Comparison of ENCODE assay signal across 19 cellular contexts in genomic region chr14:23864856-23865255, GRCh38.
"Had no signal": no experiment of that assay in that cellular context is flagged by ENCODE, and none has a peak within 500 bp of the region (broad histone marks: within the 10 kb centered on the region; RNA-seq: fewer than 3 reads in every experiment).

No MANE protein-coding gene starts in this region.

- H3K27ac Mint-ChIP-seq: activated CD4-positive, alpha-beta T cell treated with anti-CD3 and anti-CD28 coated beads for 36 hours; activated naive CD4-positive, alpha-beta T cell treated with anti-CD3 and anti-CD28 coated beads, Interleukin-2, amount 50 U/mL, for 72 hours; activated T-helper 1 cell treated with anti-CD3 and anti-CD28 coated beads, Interleukin-12 subunit alpha, Interleukin-12 subunit beta, Interleukin-2, Interleukin-4 antibody, amounts not matched to agents 30 ng/mL and 10 ng/mL and 1 ng/mL, durations not matched to agents 14 hours and 24 hours and 36 hours; dendritic cell treated with granulocyte-macrophage colony-stimulating factor and Interleukin-4, amounts not matched to agents 40 ng/mL and 50 ng/mL, for 4 days; nephron; stimulated activated naive CD8-positive, alpha-beta T cell treated with anti-CD3 and anti-CD28 coated beads, Interleukin-15, amount 100 ng/mL, for 72 hours; WTC11 had no signal

- H3K27me3 Mint-ChIP-seq: dendritic cell treated with granulocyte-macrophage colony-stimulating factor and Interleukin-4, amounts not matched to agents 40 ng/mL and 50 ng/mL, for 4 days had no signal

- H3K27me3 ChIP-seq: adrenal gland, esophagus muscularis mucosa, suprapubic skin, vagina had no signal

- H3K9me3 ChIP-seq: adrenal gland, esophagus muscularis mucosa, suprapubic skin, vagina had no signal

- H3K4me1 ChIP-seq: suprapubic skin, vagina had no signal

- H3K9me3 Mint-ChIP-seq: activated naive CD4-positive, alpha-beta T cell treated with anti-CD3 and anti-CD28 coated beads, Interleukin-2, amount 50 U/mL, for 72 hours; activated T-helper 1 cell treated with anti-CD3 and anti-CD28 coated beads, Interleukin-12 subunit alpha, Interleukin-12 subunit beta, Interleukin-2, Interleukin-4 antibody, amounts not matched to agents 30 ng/mL and 10 ng/mL and 1 ng/mL, durations not matched to agents 14 hours and 24 hours and 36 hours; dendritic cell treated with granulocyte-macrophage colony-stimulating factor and Interleukin-4, amounts not matched to agents 40 ng/mL and 50 ng/mL, for 4 days; nephron; stimulated activated naive CD8-positive, alpha-beta T cell treated with anti-CD3 and anti-CD28 coated beads, Interleukin-15, amount 100 ng/mL, for 72 hours; WTC11 had no signal

- DNase-seq: activated CD4-positive, alpha-beta T cell treated with anti-CD3 and anti-CD28 coated beads for 36 hours; activated CD4-positive, alpha-beta T cell treated with anti-CD3 and anti-CD28 coated beads, Interleukin-2, amount 50 U/mL, for 48 hours; activated gamma-delta T cell treated with Interleukin-2 at 50 U/mL for 16 hours; adrenal gland; effector memory CD4-positive, alpha-beta T cell; nucleus accumbens; posterior cingulate gyrus; stimulated activated CD4-positive, alpha-beta T cell treated with anti-CD3 and anti-CD28 coated beads, Interleukin-4, amount 100 ng/mL, for 1 hour; stimulated activated naive CD8-positive, alpha-beta T cell treated with anti-CD3 and anti-CD28 coated beads, Interleukin-15, amount 100 ng/mL, for 72 hours had no signal

- H3K27ac ChIP-seq: adrenal gland, esophagus muscularis mucosa, suprapubic skin, vagina had no signal

- H3K4me3 ChIP-seq: adrenal gland, esophagus muscularis mucosa, lung, smooth muscle cell, suprapubic skin, vagina had no signal

- H3K36me3 Mint-ChIP-seq: activated naive CD4-positive, alpha-beta T cell treated with anti-CD3 and anti-CD28 coated beads, Interleukin-2, amount 50 U/mL, for 72 hours; WTC11 had no signal

- H3K4me3 Mint-ChIP-seq: activated CD4-positive, alpha-beta T cell treated with anti-CD3 and anti-CD28 coated beads for 36 hours; activated T-helper 1 cell treated with anti-CD3 and anti-CD28 coated beads, Interleukin-12 subunit alpha, Interleukin-12 subunit beta, Interleukin-2, Interleukin-4 antibody, amounts not matched to agents 30 ng/mL and 10 ng/mL and 1 ng/mL, durations not matched to agents 14 hours and 24 hours and 36 hours; dendritic cell treated with granulocyte-macrophage colony-stimulating factor and Interleukin-4, amounts not matched to agents 40 ng/mL and 50 ng/mL, for 4 days; nephron; stimulated activated naive CD8-positive, alpha-beta T cell treated with anti-CD3 and anti-CD28 coated beads, Interleukin-15, amount 100 ng/mL, for 72 hours; WTC11 had no signal

- H3K4me1 Mint-ChIP-seq: activated CD4-positive, alpha-beta T cell treated with anti-CD3 and anti-CD28 coated beads for 36 hours; stimulated activated naive CD8-positive, alpha-beta T cell treated with anti-CD3 and anti-CD28 coated beads, Interleukin-15, amount 100 ng/mL, for 72 hours had no signal

- ATAC-seq: activated CD4-positive, alpha-beta T cell treated with anti-CD3 and anti-CD28 coated beads for 36 hours; activated naive CD4-positive, alpha-beta T cell treated with anti-CD3 and anti-CD28 coated beads, Interleukin-2, amount 50 U/mL, for 72 hours; stimulated activated naive CD8-positive, alpha-beta T cell treated with anti-CD3 and anti-CD28 coated beads, Interleukin-15, amount 100 ng/mL, for 72 hours; WTC11 had no signal

- H3K36me3 ChIP-seq: adrenal gland, esophagus muscularis mucosa, suprapubic skin, vagina had no signal
